Comparison of ENCODE assay signal across 1 cellular context in the genomic region with DNA sequence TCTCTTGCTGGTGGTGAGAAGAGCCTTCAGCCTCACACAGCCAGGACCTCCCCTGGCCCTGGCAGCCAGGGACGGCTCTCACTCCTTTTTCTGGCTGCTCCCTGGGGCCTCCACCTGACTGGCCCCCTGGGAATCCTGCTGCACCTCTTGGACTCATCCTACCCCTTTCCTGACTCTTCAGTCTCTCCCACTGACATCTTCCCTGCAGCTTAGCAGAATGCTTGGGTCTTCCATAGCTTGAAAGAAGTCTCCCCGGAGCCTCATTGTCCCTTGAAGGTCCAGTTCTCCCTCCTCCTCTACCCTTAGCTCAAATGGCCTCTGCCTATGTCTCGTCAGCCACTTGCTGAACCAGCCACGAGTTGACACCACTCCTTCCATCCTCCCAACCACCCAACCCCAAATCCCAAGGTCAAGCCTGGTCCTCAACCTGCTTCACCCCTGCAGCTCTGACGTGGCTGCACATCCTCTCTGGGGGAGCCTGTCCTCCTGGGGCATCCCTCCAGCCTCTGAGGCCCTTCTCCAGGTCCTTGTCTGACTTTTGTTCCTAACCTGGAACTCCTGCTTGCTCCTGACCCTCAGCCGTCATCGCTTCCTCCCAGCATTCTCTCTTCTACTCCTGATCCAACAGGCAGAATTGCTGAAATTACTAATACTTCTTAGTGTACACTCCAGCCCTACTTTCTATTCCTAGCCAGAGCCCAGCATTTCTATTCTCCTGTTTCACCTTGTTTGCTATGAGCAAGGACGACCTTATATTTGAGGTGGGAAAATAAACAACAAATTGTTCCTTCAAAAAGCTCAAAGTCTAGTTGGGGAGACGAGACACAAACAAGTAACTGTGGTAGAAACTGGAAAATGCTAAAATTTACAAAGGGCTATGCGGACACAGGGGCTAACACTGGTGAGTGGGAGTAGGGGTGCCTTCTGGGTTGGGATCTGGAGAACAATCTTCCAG.
TF ChIP-seq lines count a peak whose summit lies in the region.

No MANE protein-coding gene starts in this region.

TF ChIP-seq in HepG2, 621 proteins besides CTCF, POLR2A, EP300 and RAD21 (continued from another document and continues in another):
- TF ChIP-seq, protein P1, sequence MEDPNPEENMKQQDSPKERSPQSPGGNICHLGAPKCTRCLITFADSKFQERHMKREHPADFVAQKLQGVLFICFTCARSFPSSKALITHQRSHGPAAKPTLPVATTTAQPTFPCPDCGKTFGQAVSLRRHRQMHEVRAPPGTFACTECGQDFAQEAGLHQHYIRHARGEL (CRISPR knock-in tag; IDR thresholded peaks at IDR 0.05): no peak
- TF ChIP-seq ZNF101 (CRISPR knock-in tag; IDR thresholded peaks at IDR 0.05; ENCODE audit: borderline replicate concordance, low read depth) (no peak), GATAD2A (CRISPR knock-in tag; IDR thresholded peaks at IDR 0.05) (peak; percentile 80), ZNF124 (CRISPR knock-in tag; IDR thresholded peaks at IDR 0.05) (no peak), ZFP82 (CRISPR knock-in tag; IDR thresholded peaks at IDR 0.05; ENCODE audit: borderline replicate concordance) (no peak), ZFYVE20 (CRISPR knock-in tag; IDR thresholded peaks at IDR 0.05; ENCODE audit: borderline replicate concordance, low read depth) (no peak), MED1 (CRISPR knock-in tag; IDR thresholded peaks at IDR 0.05) (peak; percentile 59; the same call in 1 of the 2 replicates), ZNF724P (CRISPR knock-in tag; IDR thresholded peaks at IDR 0.05; ENCODE audit: borderline replicate concordance) (no peak), NFYB (CRISPR knock-in tag; IDR thresholded peaks at IDR 0.05) (no peak), ZFX (CRISPR knock-in tag; IDR thresholded peaks at IDR 0.05; ENCODE audit: low read depth) (no peak; the same call in 1 of the 2 replicates), EEA1 (CRISPR knock-in tag; IDR thresholded peaks at IDR 0.05; ENCODE audit: borderline replicate concordance) (no peak), ZNF550 (CRISPR knock-in tag; IDR thresholded peaks at IDR 0.05; ENCODE audit: borderline replicate concordance) (no peak), ZBTB7A (CRISPR knock-in tag; IDR thresholded peaks at IDR 0.05) (no peak), NCOR1 (IDR thresholded peaks at IDR 0.05; ENCODE audit: borderline replicate concordance, low read length) (peak; percentile 26; the same call in 1 of the 2 replicates), KAT8 (CRISPR knock-in tag; IDR thresholded peaks at IDR 0.05) (peak; percentile 32; the same call in 1 of the 2 replicates), POLR2AphosphoS5 (IDR thresholded peaks at IDR 0.05; ENCODE audit: low read depth, low read length) (no peak), CHD4 (IDR thresholded peaks at IDR 0.05; ENCODE audit: borderline replicate concordance, low read length) (peak; percentile 46; the same call in 1 of the 2 replicates), ZKSCAN1 (IDR thresholded peaks at IDR 0.05; ENCODE audit: low read length) (no peak), ZNF343 (CRISPR knock-in tag; IDR thresholded peaks at IDR 0.05) (no peak), CEBPB (IDR thresholded peaks at IDR 0.05; ENCODE audit: borderline replicate concordance, low read depth, low read length) (no peak), PITX1 (CRISPR knock-in tag; IDR thresholded peaks at IDR 0.05) (no peak), TAF1 (CRISPR knock-in tag; IDR thresholded peaks at IDR 0.05) (no peak), ZNF75D (CRISPR knock-in tag; IDR thresholded peaks at IDR 0.05; ENCODE audit: borderline replicate concordance) (no peak), TOPORS (CRISPR knock-in tag; IDR thresholded peaks at IDR 0.05) (0 out of 2 replicates have a peak, but pooled peaks have one; percentile 48)
- TF ChIP-seq, protein P2, sequence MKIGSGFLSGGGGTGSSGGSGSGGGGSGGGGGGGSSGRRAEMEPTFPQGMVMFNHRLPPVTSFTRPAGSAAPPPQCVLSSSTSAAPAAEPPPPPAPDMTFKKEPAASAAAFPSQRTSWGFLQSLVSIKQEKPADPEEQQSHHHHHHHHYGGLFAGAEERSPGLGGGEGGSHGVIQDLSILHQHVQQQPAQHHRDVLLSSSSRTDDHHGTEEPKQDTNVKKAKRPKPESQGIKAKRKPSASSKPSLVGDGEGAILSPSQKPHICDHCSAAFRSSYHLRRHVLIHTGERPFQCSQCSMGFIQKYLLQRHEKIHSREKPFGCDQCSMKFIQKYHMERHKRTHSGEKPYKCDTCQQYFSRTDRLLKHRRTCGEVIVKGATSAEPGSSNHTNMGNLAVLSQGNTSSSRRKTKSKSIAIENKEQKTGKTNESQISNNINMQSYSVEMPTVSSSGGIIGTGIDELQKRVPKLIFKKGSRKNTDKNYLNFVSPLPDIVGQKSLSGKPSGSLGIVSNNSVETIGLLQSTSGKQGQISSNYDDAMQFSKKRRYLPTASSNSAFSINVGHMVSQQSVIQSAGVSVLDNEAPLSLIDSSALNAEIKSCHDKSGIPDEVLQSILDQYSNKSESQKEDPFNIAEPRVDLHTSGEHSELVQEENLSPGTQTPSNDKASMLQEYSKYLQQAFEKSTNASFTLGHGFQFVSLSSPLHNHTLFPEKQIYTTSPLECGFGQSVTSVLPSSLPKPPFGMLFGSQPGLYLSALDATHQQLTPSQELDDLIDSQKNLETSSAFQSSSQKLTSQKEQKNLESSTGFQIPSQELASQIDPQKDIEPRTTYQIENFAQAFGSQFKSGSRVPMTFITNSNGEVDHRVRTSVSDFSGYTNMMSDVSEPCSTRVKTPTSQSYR (CRISPR knock-in tag; IDR thresholded peaks at IDR 0.05; ENCODE audit: borderline replicate concordance): no peak
- TF ChIP-seq, protein P3, sequence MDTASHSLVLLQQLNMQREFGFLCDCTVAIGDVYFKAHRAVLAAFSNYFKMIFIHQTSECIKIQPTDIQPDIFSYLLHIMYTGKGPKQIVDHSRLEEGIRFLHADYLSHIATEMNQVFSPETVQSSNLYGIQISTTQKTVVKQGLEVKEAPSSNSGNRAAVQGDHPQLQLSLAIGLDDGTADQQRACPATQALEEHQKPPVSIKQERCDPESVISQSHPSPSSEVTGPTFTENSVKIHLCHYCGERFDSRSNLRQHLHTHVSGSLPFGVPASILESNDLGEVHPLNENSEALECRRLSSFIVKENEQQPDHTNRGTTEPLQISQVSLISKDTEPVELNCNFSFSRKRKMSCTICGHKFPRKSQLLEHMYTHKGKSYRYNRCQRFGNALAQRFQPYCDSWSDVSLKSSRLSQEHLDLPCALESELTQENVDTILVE (CRISPR knock-in tag; IDR thresholded peaks at IDR 0.05): no peak; the same call in 1 of the 2 replicates
- TF ChIP-seq, protein P4, sequence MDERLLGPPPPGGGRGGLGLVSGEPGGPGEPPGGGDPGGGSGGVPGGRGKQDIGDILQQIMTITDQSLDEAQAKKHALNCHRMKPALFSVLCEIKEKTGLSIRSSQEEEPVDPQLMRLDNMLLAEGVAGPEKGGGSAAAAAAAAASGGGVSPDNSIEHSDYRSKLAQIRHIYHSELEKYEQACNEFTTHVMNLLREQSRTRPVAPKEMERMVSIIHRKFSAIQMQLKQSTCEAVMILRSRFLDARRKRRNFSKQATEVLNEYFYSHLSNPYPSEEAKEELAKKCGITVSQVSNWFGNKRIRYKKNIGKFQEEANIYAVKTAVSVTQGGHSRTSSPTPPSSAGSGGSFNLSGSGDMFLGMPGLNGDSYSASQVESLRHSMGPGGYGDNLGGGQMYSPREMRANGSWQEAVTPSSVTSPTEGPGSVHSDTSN (CRISPR knock-in tag; IDR thresholded peaks at IDR 0.05): no peak
- TF ChIP-seq, protein P5, sequence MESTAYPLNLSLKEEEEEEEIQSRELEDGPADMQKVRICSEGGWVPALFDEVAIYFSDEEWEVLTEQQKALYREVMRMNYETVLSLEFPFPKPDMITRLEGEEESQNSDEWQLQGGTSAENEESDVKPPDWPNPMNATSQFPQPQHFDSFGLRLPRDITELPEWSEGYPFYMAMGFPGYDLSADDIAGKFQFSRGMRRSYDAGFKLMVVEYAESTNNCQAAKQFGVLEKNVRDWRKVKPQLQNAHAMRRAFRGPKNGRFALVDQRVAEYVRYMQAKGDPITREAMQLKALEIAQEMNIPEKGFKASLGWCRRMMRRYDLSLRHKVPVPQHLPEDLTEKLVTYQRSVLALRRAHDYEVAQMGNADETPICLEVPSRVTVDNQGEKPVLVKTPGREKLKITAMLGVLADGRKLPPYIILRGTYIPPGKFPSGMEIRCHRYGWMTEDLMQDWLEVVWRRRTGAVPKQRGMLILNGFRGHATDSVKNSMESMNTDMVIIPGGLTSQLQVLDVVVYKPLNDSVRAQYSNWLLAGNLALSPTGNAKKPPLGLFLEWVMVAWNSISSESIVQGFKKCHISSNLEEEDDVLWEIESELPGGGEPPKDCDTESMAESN (CRISPR knock-in tag; conservative IDR thresholded peaks at IDR 0.05): no peak
- TF ChIP-seq, protein P6, sequence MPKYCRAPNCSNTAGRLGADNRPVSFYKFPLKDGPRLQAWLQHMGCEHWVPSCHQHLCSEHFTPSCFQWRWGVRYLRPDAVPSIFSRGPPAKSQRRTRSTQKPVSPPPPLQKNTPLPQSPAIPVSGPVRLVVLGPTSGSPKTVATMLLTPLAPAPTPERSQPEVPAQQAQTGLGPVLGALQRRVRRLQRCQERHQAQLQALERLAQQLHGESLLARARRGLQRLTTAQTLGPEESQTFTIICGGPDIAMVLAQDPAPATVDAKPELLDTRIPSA (CRISPR knock-in tag; IDR thresholded peaks at IDR 0.05; ENCODE audit: borderline replicate concordance): no peak
- TF ChIP-seq, protein P7, sequence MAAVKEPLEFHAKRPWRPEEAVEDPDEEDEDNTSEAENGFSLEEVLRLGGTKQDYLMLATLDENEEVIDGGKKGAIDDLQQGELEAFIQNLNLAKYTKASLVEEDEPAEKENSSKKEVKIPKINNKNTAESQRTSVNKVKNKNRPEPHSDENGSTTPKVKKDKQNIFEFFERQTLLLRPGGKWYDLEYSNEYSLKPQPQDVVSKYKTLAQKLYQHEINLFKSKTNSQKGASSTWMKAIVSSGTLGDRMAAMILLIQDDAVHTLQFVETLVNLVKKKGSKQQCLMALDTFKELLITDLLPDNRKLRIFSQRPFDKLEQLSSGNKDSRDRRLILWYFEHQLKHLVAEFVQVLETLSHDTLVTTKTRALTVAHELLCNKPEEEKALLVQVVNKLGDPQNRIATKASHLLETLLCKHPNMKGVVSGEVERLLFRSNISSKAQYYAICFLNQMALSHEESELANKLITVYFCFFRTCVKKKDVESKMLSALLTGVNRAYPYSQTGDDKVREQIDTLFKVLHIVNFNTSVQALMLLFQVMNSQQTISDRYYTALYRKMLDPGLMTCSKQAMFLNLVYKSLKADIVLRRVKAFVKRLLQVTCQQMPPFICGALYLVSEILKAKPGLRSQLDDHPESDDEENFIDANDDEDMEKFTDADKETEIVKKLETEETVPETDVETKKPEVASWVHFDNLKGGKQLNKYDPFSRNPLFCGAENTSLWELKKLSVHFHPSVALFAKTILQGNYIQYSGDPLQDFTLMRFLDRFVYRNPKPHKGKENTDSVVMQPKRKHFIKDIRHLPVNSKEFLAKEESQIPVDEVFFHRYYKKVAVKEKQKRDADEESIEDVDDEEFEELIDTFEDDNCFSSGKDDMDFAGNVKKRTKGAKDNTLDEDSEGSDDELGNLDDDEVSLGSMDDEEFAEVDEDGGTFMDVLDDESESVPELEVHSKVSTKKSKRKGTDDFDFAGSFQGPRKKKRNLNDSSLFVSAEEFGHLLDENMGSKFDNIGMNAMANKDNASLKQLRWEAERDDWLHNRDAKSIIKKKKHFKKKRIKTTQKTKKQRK (IDR thresholded peaks at IDR 0.05; ENCODE audit: low read length): no peak
- TF ChIP-seq, protein P8, sequence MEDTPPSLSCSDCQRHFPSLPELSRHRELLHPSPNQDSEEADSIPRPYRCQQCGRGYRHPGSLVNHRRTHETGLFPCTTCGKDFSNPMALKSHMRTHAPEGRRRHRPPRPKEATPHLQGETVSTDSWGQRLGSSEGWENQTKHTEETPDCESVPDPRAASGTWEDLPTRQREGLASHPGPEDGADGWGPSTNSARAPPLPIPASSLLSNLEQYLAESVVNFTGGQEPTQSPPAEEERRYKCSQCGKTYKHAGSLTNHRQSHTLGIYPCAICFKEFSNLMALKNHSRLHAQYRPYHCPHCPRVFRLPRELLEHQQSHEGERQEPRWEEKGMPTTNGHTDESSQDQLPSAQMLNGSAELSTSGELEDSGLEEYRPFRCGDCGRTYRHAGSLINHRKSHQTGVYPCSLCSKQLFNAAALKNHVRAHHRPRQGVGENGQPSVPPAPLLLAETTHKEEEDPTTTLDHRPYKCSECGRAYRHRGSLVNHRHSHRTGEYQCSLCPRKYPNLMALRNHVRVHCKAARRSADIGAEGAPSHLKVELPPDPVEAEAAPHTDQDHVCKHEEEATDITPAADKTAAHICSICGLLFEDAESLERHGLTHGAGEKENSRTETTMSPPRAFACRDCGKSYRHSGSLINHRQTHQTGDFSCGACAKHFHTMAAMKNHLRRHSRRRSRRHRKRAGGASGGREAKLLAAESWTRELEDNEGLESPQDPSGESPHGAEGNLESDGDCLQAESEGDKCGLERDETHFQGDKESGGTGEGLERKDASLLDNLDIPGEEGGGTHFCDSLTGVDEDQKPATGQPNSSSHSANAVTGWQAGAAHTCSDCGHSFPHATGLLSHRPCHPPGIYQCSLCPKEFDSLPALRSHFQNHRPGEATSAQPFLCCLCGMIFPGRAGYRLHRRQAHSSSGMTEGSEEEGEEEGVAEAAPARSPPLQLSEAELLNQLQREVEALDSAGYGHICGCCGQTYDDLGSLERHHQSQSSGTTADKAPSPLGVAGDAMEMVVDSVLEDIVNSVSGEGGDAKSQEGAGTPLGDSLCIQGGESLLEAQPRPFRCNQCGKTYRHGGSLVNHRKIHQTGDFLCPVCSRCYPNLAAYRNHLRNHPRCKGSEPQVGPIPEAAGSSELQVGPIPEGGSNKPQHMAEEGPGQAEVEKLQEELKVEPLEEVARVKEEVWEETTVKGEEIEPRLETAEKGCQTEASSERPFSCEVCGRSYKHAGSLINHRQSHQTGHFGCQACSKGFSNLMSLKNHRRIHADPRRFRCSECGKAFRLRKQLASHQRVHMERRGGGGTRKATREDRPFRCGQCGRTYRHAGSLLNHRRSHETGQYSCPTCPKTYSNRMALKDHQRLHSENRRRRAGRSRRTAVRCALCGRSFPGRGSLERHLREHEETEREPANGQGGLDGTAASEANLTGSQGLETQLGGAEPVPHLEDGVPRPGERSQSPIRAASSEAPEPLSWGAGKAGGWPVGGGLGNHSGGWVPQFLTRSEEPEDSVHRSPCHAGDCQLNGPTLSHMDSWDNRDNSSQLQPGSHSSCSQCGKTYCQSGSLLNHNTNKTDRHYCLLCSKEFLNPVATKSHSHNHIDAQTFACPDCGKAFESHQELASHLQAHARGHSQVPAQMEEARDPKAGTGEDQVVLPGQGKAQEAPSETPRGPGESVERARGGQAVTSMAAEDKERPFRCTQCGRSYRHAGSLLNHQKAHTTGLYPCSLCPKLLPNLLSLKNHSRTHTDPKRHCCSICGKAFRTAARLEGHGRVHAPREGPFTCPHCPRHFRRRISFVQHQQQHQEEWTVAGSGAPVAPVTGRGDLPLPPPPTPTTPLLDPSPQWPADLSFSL (CRISPR knock-in tag; IDR thresholded peaks at IDR 0.05): no peak
